ENCODE assay signal across 8 cellular contexts in the genomic region with DNA sequence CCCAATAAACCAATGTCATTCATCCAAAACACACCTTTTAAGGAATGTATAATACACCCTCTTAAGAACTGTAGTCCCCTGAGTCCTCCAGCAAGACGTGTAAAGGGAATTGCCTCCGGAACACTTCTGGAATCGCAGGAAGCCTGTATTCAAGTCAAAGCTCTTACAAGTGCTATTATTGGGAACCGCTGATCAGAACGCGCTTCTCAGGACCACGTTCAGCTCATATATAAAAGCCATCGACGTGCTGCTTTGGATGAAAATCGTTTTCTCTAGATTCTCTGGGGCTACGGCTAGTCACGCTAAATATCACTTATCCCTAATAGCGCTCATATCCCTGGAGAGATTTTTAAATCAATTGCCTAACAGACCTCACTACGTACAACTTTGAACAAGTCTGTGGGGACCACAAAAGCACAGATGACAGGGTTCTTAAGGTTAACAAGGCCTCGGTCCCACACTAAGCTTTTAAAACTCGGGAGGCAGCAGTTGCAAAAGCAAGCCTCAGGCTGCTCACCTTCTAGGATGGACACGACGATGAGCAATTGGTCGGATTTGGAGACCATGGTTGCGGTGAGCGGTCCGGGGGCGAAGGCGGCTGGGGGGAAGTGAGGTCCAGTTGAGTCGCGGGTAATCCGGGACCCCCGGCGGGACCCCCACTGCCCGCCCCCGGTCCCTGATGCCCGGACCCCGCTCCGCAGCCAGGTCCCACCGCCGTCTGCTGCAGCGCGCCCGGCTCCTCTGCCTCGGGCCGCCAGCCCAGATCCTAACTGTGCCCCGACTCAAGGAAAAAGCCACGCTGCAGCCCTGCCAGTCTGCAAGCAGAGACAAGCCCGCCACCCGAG. TPM values are rescaled to one million over a fixed set of nuclear protein-coding genes. Genes with fewer than 3 reads are reported as not detected.
DNase-seq lines count a peak whose midpoint lies in the region; ATAC-seq and TF ChIP-seq lines count a peak whose summit lies in the region.

No MANE protein-coding gene starts in this region.

- H2BK5ac ChIP-seq in mesenchymal stem cell (ENCODE audit: low read depth, low read length, poor library complexity, severe bottlenecking) = no peak overlapping the region

- peak overlapping the region in 1 of 2 experiments; percentile 42 for H2BK12ac ChIP-seq in mesenchymal stem cell (ENCODE audit: low read length in 2 of 2)

- 1% methylated on average over 35 to 45 of the region's 45 CpGs for WGBS in endodermal cell (ENCODE audit: insufficient coverage in 1 of 2, insufficient read length in 1 of 2), 2 experiments
- WGBS in mesenchymal stem cell = under 1% methylated on average over 45 of the region's 45 CpGs
- WGBS in urinary bladder = under 1% methylated on average over 45 of the region's 45 CpGs

- H3K4me3 Mint-ChIP-seq in Calu3 (ENCODE audit: low read depth, unreplicated experiment) (no peak overlapping the region), endodermal cell (no peak overlapping the region)

- peak overlapping the region; percentile 45 for H4K91ac ChIP-seq in mesenchymal stem cell (ENCODE audit: low read length)

- no TSS peak for BruUV-seq in Calu3 (replicated peaks; lab: Mats Ljungman, UMichigan)

- peak overlapping the region; percentile 40 to 95 for H3K18ac ChIP-seq in mesenchymal stem cell (ENCODE audit: low read depth in 1 of 2, low read length in 2 of 2)

- peak overlapping the region; percentile 39 for H4K8ac ChIP-seq in mesenchymal stem cell (ENCODE audit: low read length)

- H3K9me3 Mint-ChIP-seq in Calu3 (ENCODE audit: low read depth, unreplicated experiment) (no peaks in the 10 kb centered on the region), endodermal cell (no peaks in the 10 kb centered on the region)

- H2AFZ ChIP-seq in mesenchymal stem cell (ENCODE audit: low read depth, low read length) = peak overlapping the region; percentile 99

- ATAC-seq in GM19324 (IDR thresholded peaks at IDR 0.05; ENCODE audit: low FRiP score, unreplicated experiment) (peak; percentile 8), HG03196 (IDR thresholded peaks at IDR 0.05; ENCODE audit: unreplicated experiment) (peak; percentile 15), RWPE2 (ENCODE audit: low read depth) (peak; percentile 11)

- CTCF ChIA-PET in Calu3 (lab: Charles Lee) = interaction anchor here (0.8 to 1.9 kb wide), 12 partner anchors 11 to 906 kb away, joined by 3 to 19 read pairs (median 5); partner anchors contain the start of gene CSNK1G3

- H3K27me3 ChIP-seq in RWPE2 (ENCODE audit: insufficient read depth, poor library complexity, severe bottlenecking) = no peaks in the 10 kb centered on the region
- H3K27me3 ChIP-seq in endodermal cell (ENCODE audit: control insufficient read depth, insufficient read depth, low read length, poor library complexity, severe bottlenecking) = no peaks in the 10 kb centered on the region
- no peaks in the 10 kb centered on the region for H3K27me3 ChIP-seq in mesenchymal stem cell (ENCODE audit: control insufficient read depth in 1 of 2, insufficient read depth in 1 of 2, low read length in 2 of 2)

- peak; percentile 10 for DNase-seq in Calu3
- DNase-seq in RWPE2 (ENCODE audit: low spot score) = no peak
- DNase-seq in endodermal cell = no peak
- peak; percentile 46 for DNase-seq in mesenchymal stem cell
- no peak for DNase-seq in activated effector memory CD4-positive, alpha-beta T cell treated with Interleukin-2 at 50 U/mL for 16 hours

- H3K36me3 ChIP-seq in RWPE2 (ENCODE audit: low read depth) (peaks cover 12% of the 10 kb centered on the region), endodermal cell (ENCODE audit: control insufficient read depth, insufficient read depth, low read length) (peaks cover 7% of the 10 kb centered on the region), mesenchymal stem cell (ENCODE audit: control insufficient read depth in 1 of 2, insufficient read depth in 2 of 2, low read depth in 1 of 2, low read length in 2 of 2) (peaks cover 0 to 8% of the 10 kb centered on the region in 2 experiments), urinary bladder (ENCODE audit: insufficient read depth) (no peaks in the 10 kb centered on the region)

- peak overlapping the region in 1 of 2 experiments; percentile 95 for H3K4ac ChIP-seq in mesenchymal stem cell (ENCODE audit: low read depth in 1 of 2, low read length in 2 of 2)

- no peak overlapping the region for H2BK120ac ChIP-seq in mesenchymal stem cell (ENCODE audit: low read depth, low read length)

- intact Hi-C loops in Calu3 (cut with micrococcal nuclease; ENCODE audit: unreplicated experiment) = loop anchor here (2.0 to 5.0 kb wide), 3 partner anchors 90 to 905 kb away; partner anchors contain the start of gene CSNK1G3

- H3K27me3 Mint-ChIP-seq in Calu3 (ENCODE audit: unreplicated experiment) (no peaks in the 10 kb centered on the region), endodermal cell (ENCODE audit: insufficient read depth) (no peaks in the 10 kb centered on the region)

- H3K36me3 Mint-ChIP-seq in Calu3 (ENCODE audit: insufficient read depth, unreplicated experiment) (no peaks in the 10 kb centered on the region), endodermal cell (ENCODE audit: low read depth) (peaks cover 9% of the 10 kb centered on the region)

- H3K4me3 ChIP-seq in RWPE2 (ENCODE audit: severe bottlenecking) (peak overlapping the region; percentile 60), endodermal cell (ENCODE audit: low read length) (peak overlapping the region; percentile 87), mesenchymal stem cell (ENCODE audit: insufficient read depth in 1 of 2, low read depth in 1 of 2, low read length in 2 of 2) (peak overlapping the region; percentile 86 to 97), urinary bladder (ENCODE audit: low read depth, low read length) (peak overlapping the region; percentile 79)

- H3K9me3 ChIP-seq in RWPE2 (ENCODE audit: severe bottlenecking) (no peaks in the 10 kb centered on the region), endodermal cell (ENCODE audit: control insufficient read depth, low read length) (no peaks in the 10 kb centered on the region), mesenchymal stem cell (ENCODE audit: control insufficient read depth, low read length) (no peaks in the 10 kb centered on the region)

- H3K14ac ChIP-seq in mesenchymal stem cell (ENCODE audit: low read length in 2 of 2) = peak overlapping the region in 1 of 2 experiments; percentile 94

- peak overlapping the region in 1 of 2 experiments; percentile 96 for H3K23ac ChIP-seq in mesenchymal stem cell (ENCODE audit: low read length in 2 of 2)

- H3K9ac ChIP-seq in endodermal cell (ENCODE audit: extremely low read depth, low read length, poor library complexity, severe bottlenecking) (peak overlapping the region; percentile 70), mesenchymal stem cell (ENCODE audit: low read length) (peak overlapping the region; percentile 96)

- no peak for TF ChIP-seq CTCF in Calu3 (IDR thresholded peaks at IDR 0.05; ENCODE audit: unreplicated experiment)
- no peak for TF ChIP-seq CTCF in RWPE2 (IDR thresholded peaks at IDR 0.05; ENCODE audit: poor library complexity, severe bottlenecking)
- no peak for TF ChIP-seq CTCF in endodermal cell (conservative IDR thresholded peaks at IDR 0.05)

- peak overlapping the region; percentile 58 for H3K4me2 ChIP-seq in mesenchymal stem cell (ENCODE audit: low read length, poor library complexity, severe bottlenecking)

- peaks cover 12% of the 10 kb centered on the region for H3K79me1 ChIP-seq in mesenchymal stem cell (replicated peaks; ENCODE audit: low read length, poor library complexity, severe bottlenecking)

- H3K27ac ChIP-seq in RWPE2 (ENCODE audit: poor library complexity, severe bottlenecking) (peak overlapping the region; percentile 57), endodermal cell (ENCODE audit: low read depth, low read length) (peak overlapping the region; percentile 51), mesenchymal stem cell (ENCODE audit: low read length, poor library complexity, severe bottlenecking) (peak overlapping the region; percentile 59), urinary bladder (ENCODE audit: low read depth) (peak overlapping the region; percentile 85)

- H2BK15ac ChIP-seq in mesenchymal stem cell (ENCODE audit: low read depth, poor library complexity, severe bottlenecking) = no peak overlapping the region

- H3K4me1 ChIP-seq in RWPE2 (ENCODE audit: insufficient read depth, poor library complexity, severe bottlenecking) (peaks cover 10% of the 10 kb centered on the region), endodermal cell (ENCODE audit: control insufficient read depth, insufficient read depth, low read length) (no peaks in the 10 kb centered on the region), mesenchymal stem cell (ENCODE audit: control insufficient read depth, insufficient read depth, low read depth, low read length) (no peaks in the 10 kb centered on the region), urinary bladder (ENCODE audit: insufficient read depth) (peaks cover 3% of the 10 kb centered on the region)

- no peak overlapping the region for H3K27ac Mint-ChIP-seq in Calu3 (ENCODE audit: unreplicated experiment)
- peak overlapping the region; percentile 71 for H3K27ac Mint-ChIP-seq in endodermal cell

- H2AK5ac ChIP-seq in mesenchymal stem cell (ENCODE audit: low read length, severe bottlenecking) = no peak overlapping the region

- peaks cover 15% of the 10 kb centered on the region for H3K4me1 Mint-ChIP-seq in Calu3 (ENCODE audit: low read depth, unreplicated experiment)
- H3K4me1 Mint-ChIP-seq in endodermal cell = peaks cover 6% of the 10 kb centered on the region

RNA-seq across cellular contexts. Expression of gene CEP120, which starts 0.5 kb away (rescaled TPM):
- 25.0 and 27.1 TPM in 2 replicates for total RNA-seq in Calu3 (2022)
- 10 to 100 TPM; 19.9 to 23.5 TPM for total RNA-seq in endodermal cell
- polyA plus RNA-seq in endodermal cell (2013, experiment 1 of 2) = 20.0 TPM
- 16.1 TPM for polyA plus RNA-seq in endodermal cell (2013, experiment 2 of 2)
- polyA plus RNA-seq in mesenchymal stem cell (2013, experiment 1 of 2) = 8.5 TPM
- polyA plus RNA-seq in mesenchymal stem cell (2013, experiment 2 of 2) = 8.6 TPM
- total RNA-seq in urinary bladder = 39.5 TPM
- 10.3 TPM for polyA plus RNA-seq in urinary bladder

Comparison
In these comparisons a context has a peak if more than half of its experiments do, and no peak if none do; other contexts are left out.
1. DNase-seq: peak in Calu3 (single experiment) and mesenchymal stem cell (single experiment); none in RWPE2 (single experiment), endodermal cell (single experiment) and activated effector memory CD4-positive, alpha-beta T cell treated with Interleukin-2 at 50 U/mL for 16 hours (single experiment).
2. Peak in every context shown above with its lines, with median percentiles within 50 percentile points of each other: ATAC-seq, H3K27ac ChIP-seq and H3K4me3 ChIP-seq.